Comparison of ENCODE assay signal across 8 cellular contexts in genomic region chr4:80184791-80185756, GRCh38. TPM values are rescaled to one million over a fixed set of nuclear protein-coding genes. Genes with fewer than 3 reads are reported as not detected.
DNase-seq lines count a peak whose midpoint lies in the region; ATAC-seq and TF ChIP-seq lines count a peak whose summit lies in the region.

No MANE protein-coding gene starts in this region.

- H3K9me3 ChIP-seq in RWPE2 (ENCODE audit: severe bottlenecking) (no peaks in the 10 kb centered on the region), esophagus muscularis mucosa (no peaks in the 10 kb centered on the region), ovary (no peaks in the 10 kb centered on the region)

- H3K27me3 ChIP-seq in RWPE2 (ENCODE audit: insufficient read depth, poor library complexity, severe bottlenecking) (no peaks in the 10 kb centered on the region), esophagus muscularis mucosa (no peaks in the 10 kb centered on the region), ovary (no peaks in the 10 kb centered on the region)

- H3K4me3 ChIP-seq in RWPE2 (ENCODE audit: severe bottlenecking), result peak overlapping the region; percentile 53
- peak overlapping the region; percentile 73 to 97 (median 85) for H3K4me3 ChIP-seq in esophagus muscularis mucosa
- peak overlapping the region; percentile 78 for H3K4me3 ChIP-seq in ovary

- TF ChIP-seq EP300 in esophagus muscularis mucosa (IDR thresholded peaks at IDR 0.05) (no peak), ovary (IDR thresholded peaks at IDR 0.05) (no peak)

- TF ChIP-seq CTCF in RWPE2 (IDR thresholded peaks at IDR 0.05; ENCODE audit: poor library complexity, severe bottlenecking), result no peak
- TF ChIP-seq CTCF in esophagus muscularis mucosa (IDR thresholded peaks at IDR 0.05), result no peak
- TF ChIP-seq CTCF in ovary (IDR thresholded peaks at IDR 0.05), result no peak

- 12% methylated on average over 37 of the region's 43 CpGs for WGBS in esophagus muscularis mucosa
- 1 to 2% (median 2%) methylated on average over 43 of the region's 43 CpGs for WGBS in ovary, 3 donors

- ATAC-seq in RWPE2 (ENCODE audit: low read depth) (no peak), HG03175 (IDR thresholded peaks at IDR 0.05; ENCODE audit: unreplicated experiment) (no peak), HG03469 (IDR thresholded peaks at IDR 0.05; ENCODE audit: unreplicated experiment) (no peak), GM21723 (IDR thresholded peaks at IDR 0.05; ENCODE audit: unreplicated experiment) (no peak)

- intact Hi-C loops in esophagus muscularis mucosa (cut with DNase I) (loop anchor here (5.0 to 10.0 kb wide), 3 partner anchors 113 to 1230 kb away; partner anchors contain the start of gene ANTXR2), ovary (cut with DNase I) (loop anchor here in 2 of 4 donors (5.0 to 10.0 kb wide), 4 partner anchors 110 to 1230 kb away; partner anchors contain the start of gene ANTXR2 (in 2 of the 2))

- H3K36me3 ChIP-seq in RWPE2 (ENCODE audit: low read depth), result no peaks in the 10 kb centered on the region
- H3K36me3 ChIP-seq in esophagus muscularis mucosa, result peaks cover 0 to 9% (median 0%) of the 10 kb centered on the region in 4 donors
- no peaks in the 10 kb centered on the region for H3K36me3 ChIP-seq in ovary

- DNase-seq in NOMO-1 (lab: John Stamatoyannopoulos, UW; ENCODE audit: unreplicated experiment in 2 of 2) (peak; percentile 30), NOMO-1 treated with dmso at 0.1 percent for 144 hours (lab: John Stamatoyannopoulos, UW; ENCODE audit: unreplicated experiment) (no peak), RWPE2 (ENCODE audit: low spot score) (no peak), esophagus muscularis mucosa (ENCODE audit: extremely low spot score) (peak; percentile 89), ovary (peak; percentile 38 to 54 (median 50))

- H3K27ac ChIP-seq in RWPE2 (ENCODE audit: poor library complexity, severe bottlenecking) (peak overlapping the region; percentile 22), esophagus muscularis mucosa (replicated peaks in 1 of 4) (peak overlapping the region; percentile 86 to 93 (median 88)), ovary (peak overlapping the region; percentile 73 to 86)

- peaks cover 18% of the 10 kb centered on the region for H3K4me1 ChIP-seq in RWPE2 (ENCODE audit: insufficient read depth, poor library complexity, severe bottlenecking)
- peaks cover 32 to 60% (median 50%) of the 10 kb centered on the region in 4 donors for H3K4me1 ChIP-seq in esophagus muscularis mucosa
- peaks cover 14% of the 10 kb centered on the region for H3K4me1 ChIP-seq in ovary (ENCODE audit: insufficient read depth)

- no peak for TF ChIP-seq POLR2A in esophagus muscularis mucosa (IDR thresholded peaks at IDR 0.05; ENCODE audit: low read depth)
- TF ChIP-seq POLR2A in ovary (IDR thresholded peaks at IDR 0.05), result no peak

RNA-seq across cellular contexts. Expression of gene PRDM8, which starts 12.2 kb away (rescaled TPM):
- total RNA-seq in esophagus muscularis mucosa, result 10 to 100 TPM; 24.1 to 63.5 (median 34.3) TPM
- 10 to 100 TPM in 2 of 7 donors, 1 to 10 TPM in 5; 4.8 to 14.3 (median 8.1) TPM for total RNA-seq in ovary
- polyA plus RNA-seq in ovary, result 1 to 10 TPM; 3.6 to 6.2 TPM

Comparison
In these comparisons a context has a peak if more than half of its experiments do, and no peak if none do; other contexts are left out.
1. DNase-seq: peak in NOMO-1 (2 of 2), esophagus muscularis mucosa (single experiment) and ovary (5 of 5); none in NOMO-1 treated with dmso at 0.1 percent for 144 hours (single experiment) and RWPE2 (single experiment).
2. H3K27ac ChIP-seq: peak in every context shown above with its lines; median percentile 88 in esophagus muscularis mucosa; 80 in ovary; 22 in RWPE2.
3. Peak in every context shown above with its lines, with median percentiles within 50 percentile points of each other: H3K4me3 ChIP-seq.